9 cellular contexts compared by ENCODE assay signal in genomic region chr6:149567194-149567586, GRCh38. TPM values are rescaled to one million over a fixed set of nuclear protein-coding genes. Genes with fewer than 3 reads are reported as not detected.
DNase-seq lines count a peak whose midpoint lies in the region.
"Had no signal": no experiment of that assay in that cellular context is flagged by ENCODE, and none has a peak within 500 bp of the region (broad histone marks: within the 10 kb centered on the region; RNA-seq: fewer than 3 reads in every experiment).

No MANE protein-coding gene starts in this region.

- H3K4me1 Mint-ChIP-seq in activated CD4-positive, alpha-beta memory T cell treated with anti-CD3 and anti-CD28 coated beads for 36 hours (ENCODE audit: low read depth): peaks cover 15% of the 10 kb centered on the region

- H3K27me3 ChIP-seq in stomach smooth muscle (ENCODE audit: control insufficient read depth in 1 of 2, insufficient read depth in 2 of 2, low read length in 2 of 2): no peaks in the 10 kb centered on the region

- no peaks in the 10 kb centered on the region for H3K9me3 ChIP-seq in iPS-18c (ENCODE audit: control insufficient read depth, insufficient read depth, low read length)
- no peaks in the 10 kb centered on the region for H3K9me3 ChIP-seq in stomach smooth muscle (ENCODE audit: control insufficient read depth in 2 of 2, low read length in 2 of 2)

- H3K27ac ChIP-seq in stomach smooth muscle (ENCODE audit: low read length): peak overlapping the region; percentile 82

- H3K36me3 Mint-ChIP-seq in activated CD4-positive, alpha-beta memory T cell treated with anti-CD3 and anti-CD28 coated beads for 36 hours: no peaks in the 10 kb centered on the region

- POLR2A ChIA-PET in activated CD4-positive, alpha-beta memory T cell treated with anti-CD3 and anti-CD28 coated beads for 36 hours (lab: Charles Lee): interaction anchor here (0.5 kb wide), 1 partner anchor 88 kb away, joined by 3 read pairs; no protein-coding TSS in a partner anchor

- peak overlapping the region; percentile 94 for H3K4me3 ChIP-seq in iPS-18c (ENCODE audit: insufficient read depth, low read depth, low read length)
- peak overlapping the region; percentile 69 to 90 for H3K4me3 ChIP-seq in stomach smooth muscle (ENCODE audit: low read length in 2 of 2)

- H3K27me3 Mint-ChIP-seq in activated CD4-positive, alpha-beta memory T cell treated with anti-CD3 and anti-CD28 coated beads for 36 hours: peaks cover 2% of the 10 kb centered on the region

- peak overlapping the region; percentile 68 to 80 for H3K9ac ChIP-seq in stomach smooth muscle (ENCODE audit: low read length in 2 of 2)

- H3K27ac Mint-ChIP-seq in activated CD4-positive, alpha-beta memory T cell treated with anti-CD3 and anti-CD28 coated beads for 36 hours: peak overlapping the region; percentile 74

- H3K4me1 ChIP-seq in stomach smooth muscle (ENCODE audit: control insufficient read depth, insufficient read depth, low read length): peaks cover 9% of the 10 kb centered on the region

- DNase-seq in NCI-H2227 treated with DMSO at 0.1 percent for 48 hours (lab: John Stamatoyannopoulos, UW): peak; percentile 26
- DNase-seq in NCI-H2227 (lab: John Stamatoyannopoulos, UW; ENCODE audit: unreplicated experiment): no peak
- no peak for DNase-seq in activated CD4-positive, alpha-beta memory T cell treated with anti-CD3 and anti-CD28 coated beads for 36 hours
- no peak for DNase-seq in HT-29 (ENCODE audit: low spot score)
- no peak for DNase-seq in central memory CD4-positive, alpha-beta T cell
- no peak for DNase-seq in COLO829 (ENCODE audit: low spot score)
- DNase-seq: NCI-H1417 treated with DMSO at 0.1 percent for 48 hours had no signal

- CTCF ChIA-PET in activated CD4-positive, alpha-beta memory T cell treated with anti-CD3 and anti-CD28 coated beads for 36 hours (lab: Charles Lee): no interaction called here

- peak overlapping the region; percentile 91 for H3K4me3 Mint-ChIP-seq in activated CD4-positive, alpha-beta memory T cell treated with anti-CD3 and anti-CD28 coated beads for 36 hours

- H3K9me3 Mint-ChIP-seq in activated CD4-positive, alpha-beta memory T cell treated with anti-CD3 and anti-CD28 coated beads for 36 hours: no peaks in the 10 kb centered on the region

- no peaks in the 10 kb centered on the region for H3K36me3 ChIP-seq in stomach smooth muscle (ENCODE audit: control insufficient read depth in 2 of 2, insufficient read depth in 2 of 2, low read length in 2 of 2)

- intact Hi-C loops in activated CD4-positive, alpha-beta memory T cell treated with anti-CD3 and anti-CD28 coated beads for 36 hours (cut with micrococcal nuclease): loop anchor here (5.0 to 10.0 kb wide), 4 partner anchors 80 to 1825 kb away; partner anchors contain the start of genes ZBTB2 and ZC3H12D

RNA-seq across cellular contexts. Expression of gene GINM1, which starts 1.0 kb away (rescaled TPM):
- 10 to 100 TPM; 15.6 to 16.0 TPM for total RNA-seq in activated CD4-positive, alpha-beta memory T cell treated with anti-CD3 and anti-CD28 coated beads for 36 hours
- total RNA-seq in HT-29 (2014; rRNA removed; shearing (Covaris generic)): 11.9 and 14.8 TPM in 2 replicates

RNA-seq across cellular contexts. Expression of gene PPIL4, which starts 21.3 kb away (rescaled TPM):
- 10 to 100 TPM; 21.5 to 23.6 TPM for total RNA-seq in activated CD4-positive, alpha-beta memory T cell treated with anti-CD3 and anti-CD28 coated beads for 36 hours
- 7.6 and 8.6 TPM in 2 replicates for total RNA-seq in HT-29 (2014; rRNA removed; shearing (Covaris generic))
